15 cellular contexts compared by ENCODE assay signal in genomic region chr10:6306917-6307316, GRCh38.
DNase-seq lines count a peak whose midpoint lies in the region; ATAC-seq, FAIRE-seq and TF ChIP-seq lines count a peak whose summit lies in the region.
"Had no signal": no experiment of that assay in that cellular context is flagged by ENCODE, and none has a peak within 500 bp of the region (broad histone marks: within the 10 kb centered on the region; RNA-seq: fewer than 3 reads in every experiment).

No MANE protein-coding gene starts in this region.

- no peaks in the 10 kb centered on the region for H3K79me2 ChIP-seq in GM12878 (ENCODE audit: control insufficient read depth, insufficient read depth, low read length)

- H3K9me3 ChIP-seq in GM12878 (replicated peaks; ENCODE audit: control insufficient read depth, insufficient read depth, low read length) = no peaks in the 10 kb centered on the region; the same call in 2 of the 3 replicates
- H3K9me3 ChIP-seq: HAP-1 had no signal

- H3K27ac ChIP-seq in GM12878 (ENCODE audit: control insufficient read depth, insufficient read depth) = no peak overlapping the region
- H3K27ac ChIP-seq: 22Rv1, BLaER1, KMS-11 had no signal

- RAD21 ChIA-PET in GM12878 (lab: Charles Lee; ENCODE audit: unreplicated experiment) = interaction anchor here (0.7 kb wide), 1 partner anchor 12 kb away, joined by 3 read pairs; no protein-coding TSS in a partner anchor

- no peak overlapping the region for H3K4me2 ChIP-seq in GM12878 (ENCODE audit: control insufficient read depth, insufficient read depth)
- H3K4me2 ChIP-seq: BLaER1, KMS-11 had no signal

- no peaks in the 10 kb centered on the region for H3K4me1 ChIP-seq in GM12878 (ENCODE audit: control insufficient read depth, insufficient read depth, low read length)
- H3K4me1 ChIP-seq: HAP-1 had no signal

- H3K4me3 ChIP-seq in GM12878 = no peak overlapping the region
- H3K4me3 ChIP-seq: BLaER1, HAP-1 had no signal

- SMC1A ChIA-PET in GM12878 (lab: Charles Lee; ENCODE audit: uncharacterized antibody, unreplicated experiment) = interaction anchor here (0.9 kb wide), 1 partner anchor 41 kb away, joined by 3 read pairs; no protein-coding TSS in a partner anchor

- H3K27me3 ChIP-seq in GM12878 (replicated peaks in 1 of 2; ENCODE audit: control insufficient read depth in 2 of 2, insufficient read depth in 2 of 2, low read length in 1 of 2) = no peaks in the 10 kb centered on the region
- H3K27me3 ChIP-seq: BLaER1 had no signal

- H3K4me1 Mint-ChIP-seq in activated CD4-positive, alpha-beta T cell treated with anti-CD3 and anti-CD28 coated beads, Interleukin-2, amount 10 ng/mL, durations not matched to agents 7 days and 5 days = peaks cover 11% of the 10 kb centered on the region
- H3K4me1 Mint-ChIP-seq in progenitor cell of endocrine pancreas (ENCODE audit: low read depth) = peaks cover 24% of the 10 kb centered on the region
- peaks cover 8% of the 10 kb centered on the region for H3K4me1 Mint-ChIP-seq in activated T-cell treated with anti-CD3 and anti-CD28 coated beads, Interleukin-2, amount 50 U/mL, for 24 hours (ENCODE audit: low read depth)

- peak overlapping the region; percentile 25 for H3K27ac Mint-ChIP-seq in activated CD4-positive, alpha-beta T cell treated with anti-CD3 and anti-CD28 coated beads, Interleukin-2, amount 10 ng/mL, durations not matched to agents 7 days and 5 days
- H3K27ac Mint-ChIP-seq in progenitor cell of endocrine pancreas = peak overlapping the region; percentile 14
- no peak overlapping the region for H3K27ac Mint-ChIP-seq in activated T-cell treated with anti-CD3 and anti-CD28 coated beads, Interleukin-2, amount 50 U/mL, for 24 hours
- H3K27ac Mint-ChIP-seq: CD4-positive, CD25-positive, alpha-beta regulatory T cell had no signal

- no peaks in the 10 kb centered on the region for H3K27me3 Mint-ChIP-seq in activated CD4-positive, alpha-beta T cell treated with anti-CD3 and anti-CD28 coated beads, Interleukin-2, amount 10 ng/mL, durations not matched to agents 7 days and 5 days
- no peaks in the 10 kb centered on the region for H3K27me3 Mint-ChIP-seq in progenitor cell of endocrine pancreas
- no peaks in the 10 kb centered on the region for H3K27me3 Mint-ChIP-seq in activated T-cell treated with anti-CD3 and anti-CD28 coated beads, Interleukin-2, amount 50 U/mL, for 24 hours

- ATAC-seq in GM12878 = no peak
- no peak for ATAC-seq in HG03097 (IDR thresholded peaks at IDR 0.05; ENCODE audit: low FRiP score, unreplicated experiment)

- no peak overlapping the region for H2AFZ ChIP-seq in GM12878 (ENCODE audit: control insufficient read depth, low read depth, low read length)

- no peak for TF ChIP-seq EP300 in GM12878 (IDR thresholded peaks at IDR 0.05; ENCODE audit: borderline replicate concordance in 1 of 2, control insufficient read depth in 1 of 2, low read depth in 2 of 2, low read length in 2 of 2)

- no TSS peak for BruUV-seq in GM12878 (replicated peaks; lab: Mats Ljungman, UMichigan)

- no peak for TF ChIP-seq RAD21 in GM12878 (IDR thresholded peaks at IDR 0.05; ENCODE audit: insufficient read depth, low read depth, low read length)

- no peak for TF ChIP-seq CTCF in GM12878 (IDR thresholded peaks at IDR 0.05 in 2 of 3, conservative IDR thresholded peaks at IDR 0.05 in 1 of 3; ENCODE audit: control insufficient read depth in 2 of 3, extremely low read depth in 1 of 3, insufficient read depth in 1 of 3, low read depth in 3 of 3, low read length in 3 of 3)
- no peak for TF ChIP-seq CTCF in progenitor cell of endocrine pancreas (IDR thresholded peaks at IDR 0.05; ENCODE audit: unreplicated experiment)

- no peak overlapping the region for H3K4me3 Mint-ChIP-seq in activated CD4-positive, alpha-beta T cell treated with anti-CD3 and anti-CD28 coated beads, Interleukin-2, amount 10 ng/mL, durations not matched to agents 7 days and 5 days
- no peak overlapping the region for H3K4me3 Mint-ChIP-seq in progenitor cell of endocrine pancreas (ENCODE audit: low read depth)
- no peak overlapping the region for H3K4me3 Mint-ChIP-seq in activated T-cell treated with anti-CD3 and anti-CD28 coated beads, Interleukin-2, amount 50 U/mL, for 24 hours
- H3K4me3 Mint-ChIP-seq: CD4-positive, CD25-positive, alpha-beta regulatory T cell had no signal

- no peak for DNase-seq in activated CD4-positive, alpha-beta T cell treated with anti-CD3 and anti-CD28 coated beads, Interleukin-2, amount 10 ng/mL, durations not matched to agents 7 days and 5 days
- DNase-seq in activated CD4-positive, alpha-beta T cell treated with anti-CD3 and anti-CD28 coated beads for 4 hours = no peak
- DNase-seq in GM12878 (ENCODE audit: low read depth, low spot score) (no peak), progenitor cell of endocrine pancreas (ENCODE audit: low spot score, unreplicated experiment) (no peak)
- no peak for DNase-seq in activated T-cell treated with anti-CD3 and anti-CD28 coated beads, Interleukin-2, amount 50 U/mL, for 24 hours
- DNase-seq in activated T-cell treated with anti-CD3 and anti-CD28 coated beads, Interleukin-2, amount 50 U/mL, for 48 hours = no peak
- DNase-seq: CD4-positive, CD25-positive, alpha-beta regulatory T cell; DMS53; GOT3; IMR-90 had no signal

- H4K20me1 ChIP-seq in GM12878 (ENCODE audit: control insufficient read depth, insufficient read depth) = no peaks in the 10 kb centered on the region
- H4K20me1 ChIP-seq: BLaER1 had no signal

- intact Hi-C loops in GM12878 (cut with micrococcal nuclease; ENCODE audit: unreplicated experiment) = no loop called here

- 27% methylated on average over 4 of the region's 4 CpGs for WGBS in GM12878 (ENCODE audit: insufficient coverage, insufficient replicate concordance, low lambda C conversion rate, missing lambda C conversion rate)

- FAIRE-seq in GM12878 (lab: Jason Lieb, UNC) = no peak

- in situ Hi-C loops in GM12878 (cut with MboI) = no loop called here

- H3K9ac ChIP-seq in GM12878 (ENCODE audit: control insufficient read depth, insufficient read depth, low read length) = no peak overlapping the region
- H3K9ac ChIP-seq: BLaER1, KMS-11 had no signal

- H3K36me3 Mint-ChIP-seq in activated CD4-positive, alpha-beta T cell treated with anti-CD3 and anti-CD28 coated beads, Interleukin-2, amount 10 ng/mL, durations not matched to agents 7 days and 5 days (ENCODE audit: low read depth) = peaks cover 19% of the 10 kb centered on the region
- H3K36me3 Mint-ChIP-seq in progenitor cell of endocrine pancreas (ENCODE audit: insufficient read depth) = peaks cover 2% of the 10 kb centered on the region
- peaks cover 5% of the 10 kb centered on the region for H3K36me3 Mint-ChIP-seq in activated T-cell treated with anti-CD3 and anti-CD28 coated beads, Interleukin-2, amount 50 U/mL, for 24 hours (ENCODE audit: low read depth)
- H3K36me3 Mint-ChIP-seq: CD4-positive, CD25-positive, alpha-beta regulatory T cell had no signal

- H3K9me3 Mint-ChIP-seq in activated CD4-positive, alpha-beta T cell treated with anti-CD3 and anti-CD28 coated beads, Interleukin-2, amount 10 ng/mL, durations not matched to agents 7 days and 5 days = peaks cover 12% of the 10 kb centered on the region
- H3K9me3 Mint-ChIP-seq in progenitor cell of endocrine pancreas (ENCODE audit: low read depth) = peaks cover 4% of the 10 kb centered on the region
- H3K9me3 Mint-ChIP-seq in activated T-cell treated with anti-CD3 and anti-CD28 coated beads, Interleukin-2, amount 50 U/mL, for 24 hours = no peaks in the 10 kb centered on the region

- no peaks in the 10 kb centered on the region for H3K36me3 ChIP-seq in GM12878 (ENCODE audit: control insufficient read depth in 2 of 2, insufficient read depth in 2 of 2, low read length in 1 of 2)
- H3K36me3 ChIP-seq: HAP-1 had no signal

- POLR2A ChIA-PET in activated CD4-positive, alpha-beta T cell treated with anti-CD3 and anti-CD28 coated beads, Interleukin-2, amount 10 ng/mL, durations not matched to agents 7 days and 5 days (lab: Charles Lee) = no interaction called here
- POLR2A ChIA-PET in GM12878 (lab: Charles Lee) = interaction anchor here (1.5 kb wide), 1 partner anchor 16 kb away, joined by 3 read pairs; no protein-coding TSS in a partner anchor

- TF ChIP-seq POLR2A in GM12878 (IDR thresholded peaks at IDR 0.05; ENCODE audit: low read depth, low read length) = no peak

- CTCF ChIA-PET in activated CD4-positive, alpha-beta T cell treated with anti-CD3 and anti-CD28 coated beads, Interleukin-2, amount 10 ng/mL, durations not matched to agents 7 days and 5 days (lab: Charles Lee) = interaction anchor here (1.0 kb wide), 1 partner anchor 104 kb away, joined by 5 read pairs; the partner anchor contains the start of gene PFKFB3
- CTCF ChIA-PET in GM12878 (lab: Yijun Ruan, JAX) = no interaction called here

TF ChIP-seq in GM12878, 131 proteins besides CTCF, POLR2A, EP300 and RAD21:
- no peak for TF ChIP-seq ZNF274 (IDR thresholded peaks at IDR 0.05; ENCODE audit: insufficient read depth, insufficient read length)
- TF ChIP-seq ZNF217 (IDR thresholded peaks at IDR 0.05) = peak; percentile 50; the same call in 1 of the 2 replicates
